Comparison of ENCODE assay signal across 16 cellular contexts in genomic region chr17:67223924-67224323, GRCh38. TPM values are rescaled to one million over a fixed set of nuclear protein-coding genes. Genes with fewer than 3 reads are reported as not detected.
DNase-seq lines count a peak whose midpoint lies in the region; ATAC-seq and TF ChIP-seq lines count a peak whose summit lies in the region.
"Had no signal": no experiment of that assay in that cellular context is flagged by ENCODE, and none has a peak within 500 bp of the region (broad histone marks: within the 10 kb centered on the region; RNA-seq: fewer than 3 reads in every experiment).

No MANE protein-coding gene starts in this region.

- WGBS in psoas muscle, 3 donors: 67 to 73% (median 70%) methylated on average over 6 of the region's 6 CpGs

- no peaks in the 10 kb centered on the region for H3K27me3 Mint-ChIP-seq in activated CD8-positive, alpha-beta memory T cell treated with anti-CD3 and anti-CD28 coated beads, Interleukin-2, amount 10 ng/mL, durations not matched to agents 7 days and 5 days
- no peaks in the 10 kb centered on the region for H3K27me3 Mint-ChIP-seq in activated CD4-positive, alpha-beta memory T cell treated with anti-CD3 and anti-CD28 coated beads, Interleukin-2, amount 10 ng/mL, durations not matched to agents 7 days and 5 days

- H3K9me3 ChIP-seq in psoas muscle: no peaks in the 10 kb centered on the region
- H3K9me3 ChIP-seq: breast epithelium, left lung had no signal

- no peaks in the 10 kb centered on the region for H3K9me3 Mint-ChIP-seq in activated CD8-positive, alpha-beta memory T cell treated with anti-CD3 and anti-CD28 coated beads, Interleukin-2, amount 10 ng/mL, durations not matched to agents 7 days and 5 days (ENCODE audit: low read depth)
- peaks cover 2% of the 10 kb centered on the region for H3K9me3 Mint-ChIP-seq in activated CD4-positive, alpha-beta memory T cell treated with anti-CD3 and anti-CD28 coated beads, Interleukin-2, amount 10 ng/mL, durations not matched to agents 7 days and 5 days
- H3K9me3 Mint-ChIP-seq: neural progenitor cell had no signal

- peaks cover 46% of the 10 kb centered on the region for H3K36me3 Mint-ChIP-seq in activated CD8-positive, alpha-beta memory T cell treated with anti-CD3 and anti-CD28 coated beads, Interleukin-2, amount 10 ng/mL, durations not matched to agents 7 days and 5 days
- peaks cover 57% of the 10 kb centered on the region for H3K36me3 Mint-ChIP-seq in activated CD4-positive, alpha-beta memory T cell treated with anti-CD3 and anti-CD28 coated beads, Interleukin-2, amount 10 ng/mL, durations not matched to agents 7 days and 5 days (ENCODE audit: low read depth)

- peaks cover 24% of the 10 kb centered on the region for H3K4me1 ChIP-seq in psoas muscle
- H3K4me1 ChIP-seq: breast epithelium had no signal

- peak; percentile 42 for DNase-seq in activated CD8-positive, alpha-beta memory T cell treated with anti-CD3 and anti-CD28 coated beads, Interleukin-2, amount 10 ng/mL, durations not matched to agents 7 days and 5 days
- DNase-seq in activated CD8-positive, alpha-beta memory T cell treated with anti-CD3 and anti-CD28 coated beads, Interleukin-2, amount 50 U/mL, for 48 hours: no peak
- DNase-seq in Jurkat, Clone E6-1 (ENCODE audit: low read depth, low spot score): peak; percentile 20
- DNase-seq in activated CD4-positive, alpha-beta memory T cell treated with anti-CD3 and anti-CD28 coated beads, Interleukin-2, amount 10 ng/mL, durations not matched to agents 7 days and 5 days: peak; percentile 31
- no peak for DNase-seq in psoas muscle
- no peak for DNase-seq in inferior parietal cortex (ENCODE audit: extremely low spot score)
- no peak for DNase-seq in hypothalamus (lab: John Stamatoyannopoulos, UW)
- DNase-seq: head of caudate nucleus, left lung, NCI-H1105, NCI-H526 treated with DMSO at 0.1 percent for 48 hours, SW 1271 had no signal

- H3K4me3 Mint-ChIP-seq in activated CD8-positive, alpha-beta memory T cell treated with anti-CD3 and anti-CD28 coated beads, Interleukin-2, amount 10 ng/mL, durations not matched to agents 7 days and 5 days: no peak overlapping the region
- H3K4me3 Mint-ChIP-seq in activated CD4-positive, alpha-beta memory T cell treated with anti-CD3 and anti-CD28 coated beads, Interleukin-2, amount 10 ng/mL, durations not matched to agents 7 days and 5 days: no peak overlapping the region
- H3K4me3 Mint-ChIP-seq: neural progenitor cell had no signal

- no peaks in the 10 kb centered on the region for H3K27me3 ChIP-seq in psoas muscle (ENCODE audit: insufficient read depth in 3 of 3, low read length in 2 of 3)
- H3K27me3 ChIP-seq: breast epithelium, left lung, neural progenitor cell had no signal

- no peak overlapping the region for H3K4me3 ChIP-seq in Jurkat, Clone E6-1 (ENCODE audit: low read length)
- H3K4me3 ChIP-seq in psoas muscle: no peak overlapping the region
- H3K4me3 ChIP-seq: breast epithelium, left lung, neural progenitor cell had no signal

- POLR2A ChIA-PET in activated CD4-positive, alpha-beta memory T cell treated with anti-CD3 and anti-CD28 coated beads, Interleukin-2, amount 10 ng/mL, durations not matched to agents 7 days and 5 days (lab: Charles Lee): interaction anchor here (0.7 to 1.3 kb wide), 5 partner anchors 18 to 205 kb away, joined by 3 to 7 read pairs (median 3); partner anchors contain the start of gene HELZ

- no peaks in the 10 kb centered on the region for H3K36me3 ChIP-seq in psoas muscle (ENCODE audit: insufficient read depth in 1 of 2, low read depth in 1 of 2)
- H3K36me3 ChIP-seq: breast epithelium, neural progenitor cell had no signal

- H3K27ac ChIP-seq in psoas muscle: no peak overlapping the region
- H3K27ac ChIP-seq: breast epithelium, HL-60, left lung, neural progenitor cell had no signal

- H3K27ac Mint-ChIP-seq in activated CD8-positive, alpha-beta memory T cell treated with anti-CD3 and anti-CD28 coated beads, Interleukin-2, amount 10 ng/mL, durations not matched to agents 7 days and 5 days: no peak overlapping the region
- peak overlapping the region; percentile 0 for H3K27ac Mint-ChIP-seq in activated CD4-positive, alpha-beta memory T cell treated with anti-CD3 and anti-CD28 coated beads, Interleukin-2, amount 10 ng/mL, durations not matched to agents 7 days and 5 days
- H3K27ac Mint-ChIP-seq: neural progenitor cell had no signal

- ATAC-seq in activated CD8-positive, alpha-beta memory T cell treated with anti-CD3 and anti-CD28 coated beads, Interleukin-2, amount 10 ng/mL, durations not matched to agents 7 days and 5 days: peak; percentile 58
- ATAC-seq in psoas muscle: peak; percentile 53 to 62 (median 56)
- ATAC-seq in HG02588 (IDR thresholded peaks at IDR 0.05; ENCODE audit: unreplicated experiment): no peak
- ATAC-seq: left lung had no signal

- intact Hi-C loops in psoas muscle (cut with DNase I): loop anchor here in 1 of 2 donors (10.0 kb wide), 1 partner anchor 59 kb away; no protein-coding TSS in a partner anchor

- H3K4me1 Mint-ChIP-seq in activated CD8-positive, alpha-beta memory T cell treated with anti-CD3 and anti-CD28 coated beads, Interleukin-2, amount 10 ng/mL, durations not matched to agents 7 days and 5 days: peaks cover 27% of the 10 kb centered on the region
- peaks cover 42% of the 10 kb centered on the region for H3K4me1 Mint-ChIP-seq in activated CD4-positive, alpha-beta memory T cell treated with anti-CD3 and anti-CD28 coated beads, Interleukin-2, amount 10 ng/mL, durations not matched to agents 7 days and 5 days

- CTCF ChIA-PET in activated CD8-positive, alpha-beta memory T cell treated with anti-CD3 and anti-CD28 coated beads, Interleukin-2, amount 10 ng/mL, durations not matched to agents 7 days and 5 days (lab: Charles Lee): interaction anchor here (0.5 to 0.9 kb wide), 3 partner anchors 35 to 66 kb away, joined by 3 to 4 read pairs (median 3); no protein-coding TSS in a partner anchor
- CTCF ChIA-PET in activated CD4-positive, alpha-beta memory T cell treated with anti-CD3 and anti-CD28 coated beads, Interleukin-2, amount 10 ng/mL, durations not matched to agents 7 days and 5 days (lab: Charles Lee): interaction anchor here (1.0 to 2.7 kb wide), 5 partner anchors 15 to 251 kb away, joined by 3 to 9 read pairs (median 3); no protein-coding TSS in a partner anchor

- TF ChIP-seq CTCF in psoas muscle (IDR thresholded peaks at IDR 0.05): no peak

RNA-seq across cellular contexts. Expression of gene HELZ, which starts 21.1 kb away (rescaled TPM):
- total RNA-seq in activated CD8-positive, alpha-beta memory T cell treated with anti-CD3 and anti-CD28 coated beads, Interleukin-2, amount 10 ng/mL, durations not matched to agents 7 days and 5 days: 100 to 1,000 TPM in 1 of 2 experiments, 10 to 100 TPM in 1; 77.5 to 102 TPM
- polyA plus RNA-seq in Jurkat, Clone E6-1 (2012; ENCODE audit: insufficient read depth, insufficient read length): 7.1 TPM
- 100 to 1,000 TPM in 1 of 2 experiments, 10 to 100 TPM in 1; 98.2 to 109 TPM for total RNA-seq in activated CD4-positive, alpha-beta memory T cell treated with anti-CD3 and anti-CD28 coated beads, Interleukin-2, amount 10 ng/mL, durations not matched to agents 7 days and 5 days
- total RNA-seq in psoas muscle: 10 to 100 TPM; 30.8 to 55.7 (median 39.8) TPM
- polyA plus RNA-seq in psoas muscle: 10 to 100 TPM in 1 of 3 donors, 1 to 10 TPM in 2; 1.8 to 11.0 (median 3.1) TPM

Comparison
In these comparisons a context has a peak if more than half of its experiments do, and no peak if none do; other contexts are left out.
1. DNase-seq: peak in activated CD8-positive, alpha-beta memory T cell treated with anti-CD3 and anti-CD28 coated beads, Interleukin-2, amount 10 ng/mL, durations not matched to agents 7 days and 5 days (single experiment), Jurkat, Clone E6-1 (single experiment) and activated CD4-positive, alpha-beta memory T cell treated with anti-CD3 and anti-CD28 coated beads, Interleukin-2, amount 10 ng/mL, durations not matched to agents 7 days and 5 days (single experiment); none in activated CD8-positive, alpha-beta memory T cell treated with anti-CD3 and anti-CD28 coated beads, Interleukin-2, amount 50 U/mL, for 48 hours (single experiment), psoas muscle (0 of 2), inferior parietal cortex (single experiment) and hypothalamus (0 of 51).